8 cellular contexts compared by ENCODE assay signal in genomic region chr1:147541672-147542548, GRCh38. TPM values are rescaled to one million over a fixed set of nuclear protein-coding genes. Genes with fewer than 3 reads are reported as not detected.
A peak's percentile ranks its signal among the peaks of the same experiment; 100 is the strongest.
DNase-seq lines count a peak whose midpoint lies in the region; ATAC-seq and TF ChIP-seq lines count a peak whose summit lies in the region.

No MANE protein-coding gene starts in this region.

- H3K27me3 ChIP-seq in Peyer's patch (no peaks in the 10 kb centered on the region), left lung (peaks cover 0 to 12% of the 10 kb centered on the region in 2 donors)

- H3K9me3 ChIP-seq in Peyer's patch (no peaks in the 10 kb centered on the region), left lung (no peaks in the 10 kb centered on the region)

- TF ChIP-seq CTCF in Peyer's patch (IDR thresholded peaks at IDR 0.05) (peak in 1 of 6 experiments; percentile 8), left lung (IDR thresholded peaks at IDR 0.05) (no peak)

- H3K4me1 ChIP-seq in Peyer's patch (peaks cover 0 to 46% (median 3%) of the 10 kb centered on the region in 4 donors), left lung (peaks cover 32 to 33% of the 10 kb centered on the region in 2 donors)

- no peak for TF ChIP-seq POLR2A in Peyer's patch (IDR thresholded peaks at IDR 0.05)

- intact Hi-C loops in left lung (cut with DNase I), result no loop called here

- H3K4me3 ChIP-seq in Peyer's patch (peak overlapping the region; percentile 39 to 66 (median 52)), left lung (peak overlapping the region; percentile 50 to 56)

- DNase-seq in DMS79 treated with DMSO at 0.1 percent for 48 hours (lab: John Stamatoyannopoulos, UW), result peak; percentile 46
- DNase-seq in DMS79 (lab: John Stamatoyannopoulos, UW), result no peak
- DNase-seq in Peyer's patch, result peak in 2 of 3 donors; percentile 52 to 65
- peak; percentile 46 to 73 for DNase-seq in left lung
- peak in 4 of 6 experiments; percentile 21 to 49 (median 34) for DNase-seq in stimulated activated naive CD4-positive, alpha-beta T cell (lab: John Stamatoyannopoulos, UW)
- DNase-seq in A172 (ENCODE audit: low spot score), result no peak

- ATAC-seq in left lung (peak; percentile 43), HG03469 (IDR thresholded peaks at IDR 0.05; ENCODE audit: unreplicated experiment) (no peak)

- H3K36me3 ChIP-seq in Peyer's patch, result no peaks in the 10 kb centered on the region
- H3K36me3 ChIP-seq in left lung, result no peaks in the 10 kb centered on the region

- H3K27ac ChIP-seq in Peyer's patch (peak overlapping the region; percentile 66 to 84 (median 76)), cingulate gyrus (ENCODE audit: low read depth, low read length) (peak overlapping the region; percentile 96), left lung (peak overlapping the region; percentile 79 to 89)

RNA-seq across cellular contexts. Expression of gene BCL9, which starts 0.6 kb away (rescaled TPM):
- total RNA-seq in Peyer's patch (10 to 100 TPM in 3 of 4 donors, 1 to 10 TPM in 1; 5.0 to 14.3 (median 13.4) TPM), left lung (10 to 100 TPM; 17.6 to 22.8 TPM)
- total RNA-seq in A172 (2014; rRNA removed; shearing (Covaris generic)), result 6.0 and 8.9 TPM in 2 replicates

Comparison
In these comparisons a context has a peak if more than half of its experiments do, and no peak if none do; other contexts are left out.
1. DNase-seq: peak in DMS79 treated with DMSO at 0.1 percent for 48 hours (single experiment), Peyer's patch (2 of 3), left lung (2 of 2) and stimulated activated naive CD4-positive, alpha-beta T cell (4 of 6); none in DMS79 (single experiment) and A172 (single experiment).
2. Peak in every context shown above with its lines, with median percentiles within 50 percentile points of each other: H3K27ac ChIP-seq.